In genomic region chr17:75642221-75643032, GRCh38 we compare ENCODE assay signal across 1 cellular context.
TF ChIP-seq lines count a peak whose summit lies in the region.

No MANE protein-coding gene starts in this region.

TF ChIP-seq in HCT116, 20 proteins besides CTCF, POLR2A, EP300 and RAD21 (continued from another document):
- TF ChIP-seq MAX (IDR thresholded peaks at IDR 0.05) = no peak
- TF ChIP-seq JUND (IDR thresholded peaks at IDR 0.05) = no peak
- no peak for TF ChIP-seq ZBTB33 (IDR thresholded peaks at IDR 0.05; ENCODE audit: extremely low read depth, insufficient replicate concordance, low read length)
- no peak for TF ChIP-seq POLR2AphosphoS5 (IDR thresholded peaks at IDR 0.05; ENCODE audit: low read depth, low read length)
- TF ChIP-seq CEBPB (IDR thresholded peaks at IDR 0.05; ENCODE audit: low read depth) = no peak
- TF ChIP-seq EGR1 (IDR thresholded peaks at IDR 0.05; ENCODE audit: low read depth) = no peak
- no peak for TF ChIP-seq ATF3 (IDR thresholded peaks at IDR 0.05)
- no peak for TF ChIP-seq SIN3A (IDR thresholded peaks at IDR 0.05; ENCODE audit: low read depth)
- TF ChIP-seq YY1 (IDR thresholded peaks at IDR 0.05; ENCODE audit: extremely low read depth, insufficient replicate concordance, low read depth, low read length) = no peak
- TF ChIP-seq SP1 (IDR thresholded peaks at IDR 0.05; ENCODE audit: low read depth) = no peak
- no peak for TF ChIP-seq ELF1 (IDR thresholded peaks at IDR 0.05; ENCODE audit: borderline replicate concordance, low read depth)
